15 cellular contexts compared by ENCODE assay signal in genomic region chr7:66016131-66016461, GRCh38. TPM values are rescaled to one million over a fixed set of nuclear protein-coding genes. Genes with fewer than 3 reads are reported as not detected.
DNase-seq lines count a peak whose midpoint lies in the region; ATAC-seq, FAIRE-seq and TF ChIP-seq lines count a peak whose summit lies in the region.
"Had no signal": no experiment of that assay in that cellular context is flagged by ENCODE, and none has a peak within 500 bp of the region (broad histone marks: within the 10 kb centered on the region; RNA-seq: fewer than 3 reads in every experiment).

No MANE protein-coding gene starts in this region.

- H3K79me2 ChIP-seq in PC-9 (ENCODE audit: low read depth) (no peaks in the 10 kb centered on the region), endothelial cell of umbilical vein (ENCODE audit: control insufficient read depth, insufficient read depth, low read length) (no peaks in the 10 kb centered on the region)

- H3K36me3 ChIP-seq in PC-9 (ENCODE audit: low read depth) (no peaks in the 10 kb centered on the region), endothelial cell of umbilical vein (ENCODE audit: control insufficient read depth in 2 of 2, extremely low read depth in 1 of 2, insufficient read depth in 2 of 2, low read length in 2 of 2) (no peaks in the 10 kb centered on the region)
- H3K36me3 ChIP-seq: cardiac muscle cell, prostate gland had no signal

- H3K9me3 ChIP-seq in PC-9 (ENCODE audit: insufficient read depth, low read depth), result no peaks in the 10 kb centered on the region
- H3K9me3 ChIP-seq in endothelial cell of umbilical vein (replicated peaks; ENCODE audit: control insufficient read depth, insufficient read depth, low read length), result no peaks in the 10 kb centered on the region
- H3K9me3 ChIP-seq: prostate gland had no signal

- peaks cover 10% of the 10 kb centered on the region; the same call in 1 of the 2 replicates for H3F3A ChIP-seq in PC-9 (ENCODE audit: insufficient read depth, low read depth)

- dilution Hi-C loops in endothelial cell of umbilical vein (cut with MboI; ENCODE audit: extremely low pct_ligation_motif_present, low sequenced_read_pairs), result no loop called here

- H2AFZ ChIP-seq in PC-9 (no peak overlapping the region), endothelial cell of umbilical vein (ENCODE audit: low read depth, low read length) (no peak overlapping the region)

- no peaks in the 10 kb centered on the region for H3K9me2 ChIP-seq in PC-9 (ENCODE audit: insufficient read depth)

- no peaks in the 10 kb centered on the region for H3K27me3 ChIP-seq in PC-9 (ENCODE audit: insufficient read depth, low read depth)
- H3K27me3 ChIP-seq in endothelial cell of umbilical vein (ENCODE audit: control insufficient read depth in 2 of 2, insufficient read depth in 2 of 2, low read length in 2 of 2), result peaks cover 4 to 7% of the 10 kb centered on the region in 2 experiments
- H3K27me3 ChIP-seq: cardiac muscle cell had no signal

- H3K9me1 ChIP-seq in endothelial cell of umbilical vein (replicated peaks; ENCODE audit: control insufficient read depth, extremely low read depth, insufficient read depth, low read length), result no peaks in the 10 kb centered on the region

- intact Hi-C loops in PC-9 (cut with micrococcal nuclease; ENCODE audit: unreplicated experiment), result loop anchor here (1.0 kb wide), 1 partner anchor 32 kb away; no protein-coding TSS in a partner anchor
- intact Hi-C loops in endothelial cell of umbilical vein (cut with micrococcal nuclease), result no loop called here

- H3K4me1 ChIP-seq in PC-9 (replicated peaks; ENCODE audit: insufficient read depth) (peaks cover 18% of the 10 kb centered on the region), endothelial cell of umbilical vein (ENCODE audit: control insufficient read depth, extremely low read depth, insufficient read depth, low read length) (no peaks in the 10 kb centered on the region)
- H3K4me1 ChIP-seq: prostate gland had no signal

- H4K20me1 ChIP-seq in PC-9 (ENCODE audit: insufficient read depth) (no peaks in the 10 kb centered on the region), endothelial cell of umbilical vein (replicated peaks; ENCODE audit: control insufficient read depth, extremely low read depth, insufficient read depth, low read length) (no peaks in the 10 kb centered on the region)

- FAIRE-seq in endothelial cell of umbilical vein (lab: Jason Lieb, UNC), result no peak

- CTCF ChIA-PET in PC-9 (lab: Charles Lee) (no interaction called here), endothelial cell of umbilical vein (lab: Charles Lee) (interaction anchor here (1.1 to 1.3 kb wide), 2 partner anchors 8 to 265 kb away, joined by 3 to 5 read pairs; no protein-coding TSS in a partner anchor)

- DNase-seq in EL (peak; percentile 13), PC-9 (peak; percentile 17 to 71), endothelial cell of umbilical vein (ENCODE audit: low read depth, low spot score) (peak; percentile 59), myocyte (ENCODE audit: low read depth) (peak; percentile 42)
- DNase-seq in activated naive CD4-positive, alpha-beta T cell treated with anti-CD3 and anti-CD28 coated beads, Interleukin-2, amount 50 U/mL, for 16 hours, result no peak
- DNase-seq: activated CD4-positive, alpha-beta T cell treated with anti-CD3 and anti-CD28 coated beads, Interleukin-2, amount 50 U/mL, for 4 hours; activated effector memory CD4-positive, alpha-beta T cell treated with anti-CD3 and anti-CD28 coated beads, Interleukin-2, amount 50 U/mL, for 16 hours; T-helper 2 cell had no signal

- TF ChIP-seq CTCF in PC-9 (conservative IDR thresholded peaks at IDR 0.05) (no peak), endothelial cell of umbilical vein (IDR thresholded peaks at IDR 0.05; ENCODE audit: extremely low read depth in 1 of 2, insufficient read depth in 1 of 2, low read depth in 1 of 2, low read length in 2 of 2) (no peak)

- ATAC-seq in HG03432 (IDR thresholded peaks at IDR 0.05; ENCODE audit: unreplicated experiment) (no peak), HG02571 (IDR thresholded peaks at IDR 0.05; ENCODE audit: unreplicated experiment) (no peak), HG03469 (IDR thresholded peaks at IDR 0.05; ENCODE audit: unreplicated experiment) (no peak)
- ATAC-seq: stimulated activated effector memory CD8-positive, alpha-beta T cell treated with anti-CD3 and anti-CD28 coated beads, Interleukin-12 subunit alpha, Interleukin-12 subunit beta, amount 100 ng/mL, for 72 hours had no signal

- H3K4me2 ChIP-seq in PC-9, result peak overlapping the region; percentile 40
- H3K4me2 ChIP-seq in endothelial cell of umbilical vein (ENCODE audit: insufficient read depth, low read length), result no peak overlapping the region

- H3K4me3 ChIP-seq in PC-9, result no peak overlapping the region
- H3K4me3 ChIP-seq in endothelial cell of umbilical vein (replicated peaks in 1 of 3; ENCODE audit: insufficient read depth in 1 of 3, low read depth in 1 of 3, low read length in 3 of 3), result no peak overlapping the region
- H3K4me3 ChIP-seq: cardiac muscle cell, prostate gland had no signal

- H3K9ac ChIP-seq in endothelial cell of umbilical vein (replicated peaks; ENCODE audit: extremely low read depth, insufficient read depth, low read length), result no peak overlapping the region

- TF ChIP-seq POLR2A in endothelial cell of umbilical vein (IDR thresholded peaks at IDR 0.05; ENCODE audit: low read depth, low read length), result no peak

- BruUV-seq in PC-9 (replicated peaks; lab: Mats Ljungman, UMichigan) (no TSS peak), endothelial cell of umbilical vein (replicated peaks; lab: Mats Ljungman, UMichigan) (no TSS peak)

- H3K27ac ChIP-seq in PC-9 (no peak overlapping the region), endothelial cell of umbilical vein (ENCODE audit: insufficient read depth, low read depth, low read length) (no peak overlapping the region)
- H3K27ac ChIP-seq: C4-2B, cardiac muscle cell, prostate gland had no signal

- POLR2A ChIA-PET in PC-9 (lab: Charles Lee; ENCODE audit: unreplicated experiment), result no interaction called here
- POLR2A ChIA-PET in endothelial cell of umbilical vein (lab: Charles Lee), result no interaction called here

TF ChIP-seq in endothelial cell of umbilical vein, 7 proteins besides CTCF, POLR2A, EP300 and RAD21:
- TF ChIP-seq JUN (IDR thresholded peaks at IDR 0.05; ENCODE audit: borderline replicate concordance, insufficient read depth, insufficient read length, low read depth) (peak; percentile 52), MAX (IDR thresholded peaks at IDR 0.05; ENCODE audit: insufficient read depth, insufficient read length) (no peak)

RNA-seq across cellular contexts. Expression of gene GUSB, which starts 34.1 kb away (rescaled TPM):
- total RNA-seq in PC-9 (2021) (59.8 and 80.8 TPM in 2 replicates), endothelial cell of umbilical vein (46.4 and 55.7 TPM in 2 replicates), myocyte (19.9 and 20.8 TPM in 2 replicates)
- 98.8 and 107 TPM in 2 replicates for polyA plus RNA-seq in endothelial cell of umbilical vein
- polyA plus RNA-seq in endothelial cell of umbilical vein (2011; cell fraction: cytosol; rRNA removed), result 79.3 and 83.3 TPM in 2 replicates
- polyA plus RNA-seq in endothelial cell of umbilical vein (2011; cell fraction: nucleus; rRNA removed), result 192 and 203 TPM in 2 replicates
- polyA plus RNA-seq in endothelial cell of umbilical vein (2012), result 39.6 and 41.9 TPM in 2 replicates
- 79.5 and 81.0 TPM in 2 replicates for polyA minus RNA-seq in endothelial cell of umbilical vein
- 35.5 TPM for polyA minus RNA-seq in endothelial cell of umbilical vein (2011; cell fraction: cytosol; rRNA and poly(A)+ RNA removed)
- 28.9 and 45.0 TPM in 2 replicates for polyA minus RNA-seq in endothelial cell of umbilical vein (2011; cell fraction: nucleus; rRNA and poly(A)+ RNA removed)
- 33.0 TPM for polyA plus RNA-seq in myocyte (2012)

RNA-seq across cellular contexts. Expression of gene ASL, which starts 59.5 kb away (rescaled TPM):
- total RNA-seq in PC-9 (2021) (19.0 and 30.5 TPM in 2 replicates), endothelial cell of umbilical vein (48.4 and 50.5 TPM in 2 replicates), myocyte (16.3 and 20.2 TPM in 2 replicates)
- polyA plus RNA-seq in endothelial cell of umbilical vein, result 57.8 and 62.4 TPM in 2 replicates
- 41.1 and 45.6 TPM in 2 replicates for polyA plus RNA-seq in endothelial cell of umbilical vein (2011; cell fraction: cytosol; rRNA removed)
- 104 and 108 TPM in 2 replicates for polyA plus RNA-seq in endothelial cell of umbilical vein (2011; cell fraction: nucleus; rRNA removed)
- polyA plus RNA-seq in endothelial cell of umbilical vein (2012), result 35.0 and 38.4 TPM in 2 replicates
- polyA minus RNA-seq in endothelial cell of umbilical vein, result 33.8 and 37.0 TPM in 2 replicates
- 19.5 TPM for polyA minus RNA-seq in endothelial cell of umbilical vein (2011; cell fraction: cytosol; rRNA and poly(A)+ RNA removed)
- polyA minus RNA-seq in endothelial cell of umbilical vein (2011; cell fraction: nucleus; rRNA and poly(A)+ RNA removed), result 15.5 and 31.3 TPM in 2 replicates
- polyA plus RNA-seq in myocyte (2012), result 22.7 TPM
